20 cellular contexts compared by ENCODE assay signal in the genomic region with DNA sequence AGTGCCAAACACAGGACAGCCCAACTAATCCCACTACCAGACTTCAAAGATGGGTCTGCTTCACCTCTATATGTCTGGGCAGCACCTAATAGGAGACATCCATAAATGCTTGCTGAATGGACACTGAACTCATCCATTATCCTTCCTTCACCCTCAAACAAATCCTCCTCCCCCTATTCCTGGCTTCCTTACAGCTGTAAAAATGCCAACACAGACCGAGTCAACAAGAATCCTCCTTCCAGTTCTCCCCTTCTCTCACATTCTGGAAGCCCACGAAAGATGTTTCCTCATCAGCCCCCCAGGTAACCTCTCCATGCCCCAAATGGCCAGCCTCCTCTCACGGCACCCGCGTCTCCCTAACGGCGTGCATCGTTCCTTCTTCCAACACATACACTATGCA. TPM values are rescaled to one million over a fixed set of nuclear protein-coding genes. Genes with fewer than 3 reads are reported as not detected.
DNase-seq lines count a peak whose midpoint lies in the region; ATAC-seq and TF ChIP-seq lines count a peak whose summit lies in the region.
"Had no signal": no experiment of that assay in that cellular context is flagged by ENCODE, and none has a peak within 500 bp of the region (broad histone marks: within the 10 kb centered on the region; RNA-seq: fewer than 3 reads in every experiment).

No MANE protein-coding gene starts in this region.

- no peak overlapping the region for H3K4me3 ChIP-seq in gastroesophageal sphincter

- peaks cover 18% of the 10 kb centered on the region; the same call in 1 of the 2 replicates for H3K79me2 ChIP-seq in H9 (ENCODE audit: insufficient read depth, low read length)

- H3K36me3 Mint-ChIP-seq in H9 (ENCODE audit: insufficient read depth in 1 of 3, low read depth in 3 of 3) (peaks cover 45 to 73% (median 72%) of the 10 kb centered on the region in 3 experiments; a peak in 6 of 7 replicates), progenitor cell of endocrine pancreas (ENCODE audit: insufficient read depth) (peaks cover 38% of the 10 kb centered on the region), immature natural killer cell (peaks cover 14 to 24% (median 15%) of the 10 kb centered on the region in 3 donors)
- peaks cover 66% of the 10 kb centered on the region for H3K36me3 Mint-ChIP-seq in activated naive CD8-positive, alpha-beta T cell treated with anti-CD3 and anti-CD28 coated beads, Interleukin-2, amount 50 U/mL, for 24 hours (ENCODE audit: low read depth)

- H3K79me1 ChIP-seq in H9 (ENCODE audit: insufficient read depth, low read depth, low read length, poor library complexity, severe bottlenecking): peaks cover 3% of the 10 kb centered on the region

- peaks cover 0 to 45% of the 10 kb centered on the region in 2 donors for H3K36me3 ChIP-seq in gastroesophageal sphincter

- H4K20me1 ChIP-seq in H9 (ENCODE audit: control insufficient read depth, insufficient read depth, insufficient read length): no peaks in the 10 kb centered on the region

- no peak overlapping the region for H2BK5ac ChIP-seq in H9 (ENCODE audit: insufficient read length, low read length)

- H3T11ph ChIP-seq in H9 (ENCODE audit: low read length): no peak overlapping the region

- no peak overlapping the region for H4K5ac ChIP-seq in H9 (ENCODE audit: insufficient read length, low read depth, low read length)

- no peaks in the 10 kb centered on the region for H3K27me3 ChIP-seq in H9 (ENCODE audit: insufficient read depth, low read length)
- no peaks in the 10 kb centered on the region for H3K27me3 ChIP-seq in gastroesophageal sphincter

- H3K4me1 Mint-ChIP-seq in H9 (no peaks in the 10 kb centered on the region), progenitor cell of endocrine pancreas (ENCODE audit: low read depth) (no peaks in the 10 kb centered on the region), immature natural killer cell (peaks cover 9 to 23% of the 10 kb centered on the region in 2 donors)
- peaks cover 36% of the 10 kb centered on the region for H3K4me1 Mint-ChIP-seq in activated naive CD8-positive, alpha-beta T cell treated with anti-CD3 and anti-CD28 coated beads, Interleukin-2, amount 50 U/mL, for 24 hours

- no peak overlapping the region for H2AK5ac ChIP-seq in H9 (ENCODE audit: insufficient read length, low read length)

- H4K91ac ChIP-seq in H9 (ENCODE audit: insufficient read length, low read depth, low read length): no peak overlapping the region

- H3K27ac Mint-ChIP-seq in H9 (peak overlapping the region in 2 of 3 experiments; percentile 26 to 39; a peak in 4 of 7 replicates), progenitor cell of endocrine pancreas (peak overlapping the region; percentile 54), immature natural killer cell (no peak overlapping the region)
- no peak overlapping the region for H3K27ac Mint-ChIP-seq in activated naive CD8-positive, alpha-beta T cell treated with anti-CD3 and anti-CD28 coated beads, Interleukin-2, amount 50 U/mL, for 24 hours
- H3K27ac Mint-ChIP-seq: IgD-negative memory B cell had no signal

- H3K4me3 Mint-ChIP-seq in H9 (no peak overlapping the region), progenitor cell of endocrine pancreas (ENCODE audit: low read depth) (no peak overlapping the region), immature natural killer cell (no peak overlapping the region)
- no peak overlapping the region for H3K4me3 Mint-ChIP-seq in activated naive CD8-positive, alpha-beta T cell treated with anti-CD3 and anti-CD28 coated beads, Interleukin-2, amount 50 U/mL, for 24 hours
- H3K4me3 Mint-ChIP-seq: CD14-positive monocyte, IgD-negative memory B cell had no signal

- no peak for ATAC-seq in gastroesophageal sphincter
- ATAC-seq in GM19452 (IDR thresholded peaks at IDR 0.05; ENCODE audit: unreplicated experiment): no peak
- no peak for ATAC-seq in activated naive CD8-positive, alpha-beta T cell treated with anti-CD3 and anti-CD28 coated beads, Interleukin-2, amount 50 U/mL, for 24 hours

- no peak for TF ChIP-seq CTCF in H9 (conservative IDR thresholded peaks at IDR 0.05)
- TF ChIP-seq CTCF in gastroesophageal sphincter (IDR thresholded peaks at IDR 0.05): no peak
- TF ChIP-seq CTCF in progenitor cell of endocrine pancreas (IDR thresholded peaks at IDR 0.05; ENCODE audit: unreplicated experiment): no peak

- no peak overlapping the region for H3K4ac ChIP-seq in H9 (ENCODE audit: low read depth, low read length)

- H3K27me3 Mint-ChIP-seq in H9 (ENCODE audit: low read depth) (no peaks in the 10 kb centered on the region), progenitor cell of endocrine pancreas (no peaks in the 10 kb centered on the region), immature natural killer cell (ENCODE audit: low read depth in 3 of 3) (peaks cover 0 to 2% (median 0%) of the 10 kb centered on the region in 3 donors)
- no peaks in the 10 kb centered on the region for H3K27me3 Mint-ChIP-seq in activated naive CD8-positive, alpha-beta T cell treated with anti-CD3 and anti-CD28 coated beads, Interleukin-2, amount 50 U/mL, for 24 hours
- H3K27me3 Mint-ChIP-seq: IgD-negative memory B cell had no signal

- H3K23ac ChIP-seq in H9 (ENCODE audit: insufficient read length, low read depth, low read length): no peak overlapping the region

- H3K14ac ChIP-seq in H9 (ENCODE audit: insufficient read depth, low read length): no peak overlapping the region

- no peaks in the 10 kb centered on the region for H3K9me3 ChIP-seq in H9 (ENCODE audit: control insufficient read depth, low read depth, low read length)
- H3K9me3 ChIP-seq in gastroesophageal sphincter: no peaks in the 10 kb centered on the region

- H2BK120ac ChIP-seq in H9 (ENCODE audit: low read depth, low read length, poor library complexity, severe bottlenecking): no peak overlapping the region

- no peaks in the 10 kb centered on the region for H3K23me2 ChIP-seq in H9 (ENCODE audit: insufficient read length, low read depth, low read length, poor library complexity, severe bottlenecking)

- H2BK15ac ChIP-seq in H9 (ENCODE audit: low read depth, low read length): no peak overlapping the region

- TF ChIP-seq POLR2A in gastroesophageal sphincter (IDR thresholded peaks at IDR 0.05): no peak

- H2BK20ac ChIP-seq in H9 (ENCODE audit: low read depth, low read length, poor library complexity, severe bottlenecking): no peak overlapping the region

- H3K4me2 ChIP-seq in H9 (ENCODE audit: insufficient read depth, insufficient read length, low read length): no peak overlapping the region

- H3K9ac ChIP-seq in H9 (ENCODE audit: extremely low read depth, insufficient read length, low read length): no peak overlapping the region

- H3K56ac ChIP-seq in H9 (ENCODE audit: insufficient read length, low read depth, low read length): no peak overlapping the region

- H3K27ac ChIP-seq in H9 (ENCODE audit: insufficient read length, low read depth, low read length): no peak overlapping the region
- peak overlapping the region in 3 of 4 donors; percentile 37 to 64 (median 56) for H3K27ac ChIP-seq in gastroesophageal sphincter

- no peak for DNase-seq in H9
- DNase-seq in amniotic epithelial cell (ENCODE audit: low read depth): peak; percentile 65
- DNase-seq in progenitor cell of endocrine pancreas (ENCODE audit: low spot score, unreplicated experiment): no peak
- no peak for DNase-seq in NCI-H526 treated with DMSO at 0.1 percent for 48 hours (lab: John Stamatoyannopoulos, UW)
- no peak for DNase-seq in activated naive CD8-positive, alpha-beta T cell treated with anti-CD3 and anti-CD28 coated beads, Interleukin-2, amount 50 U/mL, for 24 hours
- no peak for DNase-seq in immature natural killer cell
- DNase-seq: AML-193, COR-L47, DMS153, EL, Kasumi-1, NCI-H187, NCI-H69, RPMI8226, SIG-M5 had no signal

- H3K4me1 ChIP-seq in H9 (ENCODE audit: insufficient read depth, low read length) (no peaks in the 10 kb centered on the region), gastroesophageal sphincter (peaks cover 0 to 14% (median 0%) of the 10 kb centered on the region in 3 donors)

- no peak overlapping the region for H4K8ac ChIP-seq in H9 (replicated peaks; ENCODE audit: insufficient read length, low read depth, low read length)

- TF ChIP-seq EP300 in gastroesophageal sphincter (IDR thresholded peaks at IDR 0.05): no peak

- WGBS in H9 (ENCODE audit: extremely low coverage, insufficient read length, low lambda C conversion rate): no CpG with 5 or more reads among the region's 8 CpGs
- WGBS in gastroesophageal sphincter (ENCODE audit: low coverage in 1 of 2), 2 donors: 28 to 66% methylated on average over 7 to 8 of the region's 8 CpGs

- H2AFZ ChIP-seq in H9 (ENCODE audit: low read length): no peak overlapping the region

- H3K9me3 Mint-ChIP-seq in H9: no peaks in the 10 kb centered on the region
- peaks cover 17% of the 10 kb centered on the region for H3K9me3 Mint-ChIP-seq in progenitor cell of endocrine pancreas (ENCODE audit: low read depth)
- no peaks in the 10 kb centered on the region for H3K9me3 Mint-ChIP-seq in activated naive CD8-positive, alpha-beta T cell treated with anti-CD3 and anti-CD28 coated beads, Interleukin-2, amount 50 U/mL, for 24 hours
- H3K9me3 Mint-ChIP-seq in immature natural killer cell: no peaks in the 10 kb centered on the region
- H3K9me3 Mint-ChIP-seq: CD14-positive monocyte, IgD-negative memory B cell had no signal

- H3K18ac ChIP-seq in H9 (ENCODE audit: insufficient read length, low read depth, low read length): no peak overlapping the region

- no peak overlapping the region for H2BK12ac ChIP-seq in H9 (ENCODE audit: insufficient read length, low read depth, low read length)

RNA-seq across cellular contexts. Expression of gene PELP1, which starts 12.3 kb away (rescaled TPM):
- total RNA-seq in H9 (2021): 148 and 154 TPM in 2 replicates
- 10 to 100 TPM; 23.7 to 53.4 (median 28.5) TPM for total RNA-seq in gastroesophageal sphincter
- 95.2 and 103 TPM in 2 replicates for total RNA-seq in progenitor cell of endocrine pancreas
- 10 to 100 TPM in 1 of 3 donors, 1 to 10 TPM in 2; 3.8 to 11.1 (median 4.6) TPM for polyA plus RNA-seq in immature natural killer cell

RNA-seq across cellular contexts. Expression of gene ARRB2, which starts 18.7 kb away (rescaled TPM):
- 75.3 and 81.1 TPM in 2 replicates for total RNA-seq in H9 (2021)
- 10 to 100 TPM; 18.7 to 33.6 (median 28.5) TPM for total RNA-seq in gastroesophageal sphincter
- total RNA-seq in progenitor cell of endocrine pancreas: 52.6 and 53.8 TPM in 2 replicates
- polyA plus RNA-seq in immature natural killer cell: 10 to 100 TPM; 46.0 to 70.9 (median 60.4) TPM

RNA-seq across cellular contexts. Expression of gene MED11, which starts 39.5 kb away (rescaled TPM):
- total RNA-seq in H9 (2021) (17.5 and 19.5 TPM in 2 replicates), gastroesophageal sphincter (10 to 100 TPM; 21.9 to 28.9 (median 22.7) TPM), progenitor cell of endocrine pancreas (19.6 and 22.4 TPM in 2 replicates)
- 10 to 100 TPM; 26.2 to 52.1 (median 37.6) TPM for polyA plus RNA-seq in immature natural killer cell

RNA-seq across cellular contexts. Expression of gene ZMYND15, which starts 47.9 kb away (rescaled TPM):
- total RNA-seq in H9 (2021) (0.42 and 0.44 TPM in 2 replicates), gastroesophageal sphincter (1 to 10 TPM in 1 of 4 donors, under 1 TPM in 2, not detected in 1; 0.31 to 1.2 (median 0.67) TPM), progenitor cell of endocrine pancreas (0.18 and 0.22 TPM in 2 replicates)
- not detected for polyA plus RNA-seq in immature natural killer cell
- total RNA-seq: HT1080 had no signal
- polyA plus RNA-seq: IgD-negative memory B cell had no signal

RNA-seq across cellular contexts. Expression of gene CXCL16, which starts 48.0 kb away (rescaled TPM):
- 4.2 and 4.5 TPM in 2 replicates for total RNA-seq in H9 (2021)
- 10 to 100 TPM in 2 of 4 donors, 1 to 10 TPM in 2; 5.3 to 11.6 (median 8.3) TPM for total RNA-seq in gastroesophageal sphincter
- total RNA-seq in progenitor cell of endocrine pancreas: 4.0 and 4.3 TPM in 2 replicates
- polyA plus RNA-seq in immature natural killer cell: 1 to 10 TPM; 1.1 to 2.2 (median 1.1) TPM

Comparison
In these comparisons a context has a peak if more than half of its experiments do, and no peak if none do; other contexts are left out.
1. H3K27ac Mint-ChIP-seq: peak in H9 (2 of 3) and progenitor cell of endocrine pancreas (single experiment); none in activated naive CD8-positive, alpha-beta T cell treated with anti-CD3 and anti-CD28 coated beads, Interleukin-2, amount 50 U/mL, for 24 hours (single experiment) and immature natural killer cell (0 of 6).